ENCODE assay signal across 8 cellular contexts in genomic region chr6:27893836-27894807, GRCh38. TPM values are rescaled to one million over a fixed set of nuclear protein-coding genes. Genes with fewer than 3 reads are reported as not detected.
DNase-seq lines count a peak whose midpoint lies in the region; ATAC-seq, FAIRE-seq and TF ChIP-seq lines count a peak whose summit lies in the region.

No MANE protein-coding gene starts in this region.

- no peak overlapping the region for H3K27ac Mint-ChIP-seq in activated CD8-positive, alpha-beta T cell treated with anti-CD3 and anti-CD28 coated beads for 36 hours

- ATAC-seq in HG02798 (IDR thresholded peaks at IDR 0.05; ENCODE audit: poor library complexity, unreplicated experiment) (peak; percentile 16), HG03439 (IDR thresholded peaks at IDR 0.05; ENCODE audit: unreplicated experiment) (no peak)
- peak; percentile 9 for ATAC-seq in activated CD8-positive, alpha-beta T cell treated with anti-CD3 and anti-CD28 coated beads for 36 hours

- peak in 1 of 2 experiments; percentile 31; a peak in 2 of 3 replicates for TF ChIP-seq POLR2A in H1 (IDR thresholded peaks at IDR 0.05; ENCODE audit: control extremely low read depth in 1 of 2, low read depth in 2 of 2, low read length in 2 of 2)

- TF ChIP-seq CTCF in activated CD8-positive, alpha-beta T cell treated with anti-CD3 and anti-CD28 coated beads for 36 hours (IDR thresholded peaks at IDR 0.05), result no peak
- TF ChIP-seq CTCF in H1 (IDR thresholded peaks at IDR 0.05; ENCODE audit: control extremely low read depth in 1 of 3, insufficient read depth in 1 of 3, low read depth in 1 of 3, low read length in 3 of 3), result no peak

- H3K9me3 ChIP-seq in BLaER1 treated with 17β-estradiol and CSF1 and Interleukin-3, amounts not matched to agents 10 nM and 100 nM (replicated peaks in 1 of 11), result no peaks in the 10 kb centered on the region
- no peaks in the 10 kb centered on the region for H3K9me3 ChIP-seq in H1 (ENCODE audit: insufficient read depth in 2 of 2, low read depth in 1 of 2, low read length in 1 of 2)

- H3K18ac ChIP-seq in H1 (ENCODE audit: extremely low read depth, low read length), result peak overlapping the region; percentile 93

- H3K4me1 ChIP-seq in BLaER1 treated with 17β-estradiol and CSF1 and Interleukin-3, amounts not matched to agents 10 nM and 100 nM, result peaks cover 37 to 50% (median 43%) of the 10 kb centered on the region in 10 experiments
- H3K4me1 ChIP-seq in H1 (replicated peaks in 1 of 4; ENCODE audit: control insufficient read depth in 3 of 4, insufficient read depth in 4 of 4, low read length in 3 of 4), result peaks cover 0 to 3% (median 1%) of the 10 kb centered on the region in 4 experiments; a peak in 3 of 7 replicates

- no peak overlapping the region for H3K4me3 Mint-ChIP-seq in activated CD8-positive, alpha-beta T cell treated with anti-CD3 and anti-CD28 coated beads for 36 hours

- FAIRE-seq in H1 (lab: Jason Lieb, UNC), result no peak

- H3K27ac ChIP-seq in BLaER1 treated with 17β-estradiol and CSF1 and Interleukin-3, amounts not matched to agents 10 nM and 100 nM, result peak overlapping the region; percentile 76 to 99 (median 95); a peak in 21 of 22 replicates
- peak overlapping the region; percentile 88 for H3K27ac ChIP-seq in H1 (ENCODE audit: low read depth, low read length)

- peak overlapping the region; percentile 74 to 98 (median 90) for H3K4me2 ChIP-seq in BLaER1 treated with 17β-estradiol and CSF1 and Interleukin-3, amounts not matched to agents 10 nM and 100 nM
- peak overlapping the region; percentile 86 to 100 for H3K4me2 ChIP-seq in H1 (ENCODE audit: insufficient read depth in 1 of 2, low read depth in 2 of 2, low read length in 2 of 2)

- intact Hi-C loops in activated CD8-positive, alpha-beta T cell treated with anti-CD3 and anti-CD28 coated beads for 36 hours (cut with micrococcal nuclease), result loop anchor here (1.0 to 10.0 kb wide), 3 partner anchors 56 to 739 kb away; a partner anchor contains a TSS

- no peak for TF ChIP-seq RAD21 in H1 (IDR thresholded peaks at IDR 0.05 in 1 of 2, conservative IDR thresholded peaks at IDR 0.05 in 1 of 2; ENCODE audit: low read depth in 2 of 2, low read length in 2 of 2)

- WGBS in H1 (ENCODE audit: extremely low coverage in 1 of 2, insufficient coverage in 1 of 2, insufficient read length in 1 of 2, insufficient replicate concordance in 2 of 2, low coverage in 1 of 2, low lambda C conversion rate in 2 of 2, missing lambda C conversion rate in 1 of 2), 2 experiments, result 1% methylated on average over 46 of the region's 48 CpGs; no CpG with 5 or more reads in 1 of the 2 experiments

- no peak overlapping the region for H2AK5ac ChIP-seq in H1 (ENCODE audit: low read depth, low read length)

- peaks cover 0 to 15% of the 10 kb centered on the region in 2 experiments; a peak in 3 of 4 replicates for H3K79me2 ChIP-seq in H1 (ENCODE audit: control insufficient read depth in 1 of 2, insufficient read depth in 2 of 2, low read length in 2 of 2)

- no peak overlapping the region for H2BK120ac ChIP-seq in H1 (replicated peaks; ENCODE audit: low read depth, low read length)

- H4K91ac ChIP-seq in H1 (replicated peaks; ENCODE audit: insufficient read length, low read length), result peak overlapping the region; percentile 71

- CTCF ChIA-PET in activated CD8-positive, alpha-beta T cell treated with anti-CD3 and anti-CD28 coated beads for 36 hours (lab: Charles Lee), result interaction anchor here (0.9 to 6.3 kb wide), 14 partner anchors 26 to 211 kb away, joined by 3 to 157 read pairs (median 6); a partner anchor contains a TSS
- CTCF ChIA-PET in H1 (lab: Charles Lee; ENCODE audit: partially characterized antibody), result interaction anchor here (0.9 to 3.9 kb wide), 16 partner anchors 22 to 376 kb away, joined by 3 to 30 read pairs (median 6); a partner anchor contains a TSS

- POLR2A ChIA-PET in activated CD8-positive, alpha-beta T cell treated with anti-CD3 and anti-CD28 coated beads for 36 hours (lab: Charles Lee), result interaction anchor here (0.7 to 8.6 kb wide), 26 partner anchors 8 to 1850 kb away, joined by 3 to 785 read pairs (median 6); partner anchors contain the start of gene ZKSCAN4
- POLR2A ChIA-PET in H1 (lab: Charles Lee; ENCODE audit: partially characterized antibody), result interaction anchor here (0.6 to 40.3 kb wide), 58 partner anchors 8 to 1873 kb away, joined by 3 to 3039 read pairs (median 7); partner anchors contain the start of genes ZKSCAN8 and ZSCAN31

- H3K79me1 ChIP-seq in H1 (ENCODE audit: low read depth, low read length), result no peaks in the 10 kb centered on the region; the same call in 1 of the 2 replicates

- no peaks in the 10 kb centered on the region for H3K36me3 ChIP-seq in BLaER1 treated with 17β-estradiol and CSF1 and Interleukin-3, amounts not matched to agents 10 nM and 100 nM
- H3K36me3 ChIP-seq in H1 (ENCODE audit: control insufficient read depth in 2 of 4, insufficient read depth in 4 of 4, low read length in 3 of 4), result no peaks in the 10 kb centered on the region

- peak overlapping the region; percentile 35 for H4K5ac ChIP-seq in H1 (ENCODE audit: insufficient read length, low read depth, low read length)

- peak overlapping the region; percentile 73 for H2BK5ac ChIP-seq in H1 (ENCODE audit: low read depth, low read length)

- no peak overlapping the region for H2AFZ ChIP-seq in H1 (ENCODE audit: low read length)

- H3K4me3 ChIP-seq in BLaER1 treated with 17β-estradiol and CSF1 and Interleukin-3, amounts not matched to agents 10 nM and 100 nM, result peak overlapping the region; percentile 69 to 87 (median 81)
- peak overlapping the region; percentile 94 to 99 (median 97) for H3K4me3 ChIP-seq in H1 (ENCODE audit: extremely low read depth in 1 of 4, insufficient read depth in 2 of 4, low read depth in 3 of 4, low read length in 4 of 4)

- H3K27me3 ChIP-seq in BLaER1 treated with 17β-estradiol and CSF1 and Interleukin-3, amounts not matched to agents 10 nM and 100 nM, result no peaks in the 10 kb centered on the region
- no peaks in the 10 kb centered on the region for H3K27me3 ChIP-seq in H1 (replicated peaks in 1 of 4; ENCODE audit: control insufficient read depth in 3 of 4, extremely low read depth in 1 of 4, insufficient read depth in 3 of 4, low read length in 3 of 4)

- no peak overlapping the region for H2BK15ac ChIP-seq in H1 (ENCODE audit: low read length)

- no peak for TF ChIP-seq EP300 in H1 (IDR thresholded peaks at IDR 0.05; ENCODE audit: borderline replicate concordance in 1 of 2, low read depth in 2 of 2, low read length in 2 of 2)

- peak overlapping the region; percentile 19 for H3K4ac ChIP-seq in H1 (replicated peaks; ENCODE audit: insufficient read length, low read depth, low read length)

- no peak overlapping the region for H2BK20ac ChIP-seq in H1 (ENCODE audit: low read length)

- no peak overlapping the region for H3K23ac ChIP-seq in H1 (ENCODE audit: insufficient read length)

- no peak overlapping the region for H3K14ac ChIP-seq in H1 (ENCODE audit: insufficient read length)

- H3K9ac ChIP-seq in BLaER1 treated with 17β-estradiol and CSF1 and Interleukin-3, amounts not matched to agents 10 nM and 100 nM, result peak overlapping the region; percentile 79 to 99 (median 97)
- H3K9ac ChIP-seq in H1 (replicated peaks in 1 of 4; ENCODE audit: extremely low read depth in 1 of 4, low read depth in 3 of 4, low read length in 3 of 4), result peak overlapping the region; percentile 97 to 99 (median 98)

- H3K23me2 ChIP-seq in H1 (ENCODE audit: low read depth, low read length), result peaks cover 17% of the 10 kb centered on the region

- no peaks in the 10 kb centered on the region for H3K9me3 Mint-ChIP-seq in activated CD8-positive, alpha-beta T cell treated with anti-CD3 and anti-CD28 coated beads for 36 hours

- H4K20me1 ChIP-seq in BLaER1 treated with 17β-estradiol and CSF1 and Interleukin-3, amounts not matched to agents 10 nM and 100 nM, result peaks cover 0 to 14% (median 0%) of the 10 kb centered on the region in 11 experiments; a peak in 4 of 22 replicates
- peaks cover 0 to 2% of the 10 kb centered on the region in 2 experiments for H4K20me1 ChIP-seq in H1 (replicated peaks in 1 of 2; ENCODE audit: control insufficient read depth in 1 of 2, insufficient read depth in 2 of 2, low read length in 2 of 2)

- DNase-seq in NCI-H748 treated with DMSO at 0.1 percent for 48 hours (lab: John Stamatoyannopoulos, UW), result peak; percentile 98
- peak; percentile 91 for DNase-seq in activated CD8-positive, alpha-beta T cell treated with anti-CD3 and anti-CD28 coated beads for 36 hours
- DNase-seq in H1 (ENCODE audit: low read depth in 1 of 2, low spot score in 2 of 2), result no peak
- peak; percentile 94 for DNase-seq in lung microvascular endothelial cell (ENCODE audit: low read depth in 2 of 2)
- peak in 2 of 3 donors; percentile 63 to 72 for DNase-seq in stimulated activated CD4-positive, alpha-beta T cell treated with anti-CD3 and anti-CD28 coated beads, TNF-alpha, amount 100 ng/mL, for 48 hours (ENCODE audit: low read depth in 3 of 3)

- H3K56ac ChIP-seq in H1 (replicated peaks; ENCODE audit: insufficient read length, low read depth, low read length), result peak overlapping the region; percentile 52

- H2BK12ac ChIP-seq in H1 (ENCODE audit: low read depth, low read length), result peak overlapping the region; percentile 43; the same call in 1 of the 2 replicates

- peaks cover 28% of the 10 kb centered on the region for H3K4me1 Mint-ChIP-seq in activated CD8-positive, alpha-beta T cell treated with anti-CD3 and anti-CD28 coated beads for 36 hours (ENCODE audit: low read depth)

- H3K27me3 Mint-ChIP-seq in activated CD8-positive, alpha-beta T cell treated with anti-CD3 and anti-CD28 coated beads for 36 hours, result no peaks in the 10 kb centered on the region

- no peak overlapping the region for H4K8ac ChIP-seq in H1 (ENCODE audit: extremely low read depth, insufficient read depth, low read length)

- H3K36me3 Mint-ChIP-seq in activated CD8-positive, alpha-beta T cell treated with anti-CD3 and anti-CD28 coated beads for 36 hours (ENCODE audit: low read depth), result peaks cover 5% of the 10 kb centered on the region

TF ChIP-seq in H1, 55 proteins besides CTCF, POLR2A, EP300 and RAD21 (continues in another document):
- TF ChIP-seq MAX (IDR thresholded peaks at IDR 0.05) (no peak), CTBP2 (IDR thresholded peaks at IDR 0.05; ENCODE audit: borderline replicate concordance, insufficient read depth, insufficient read length, low read length) (no peak)

RNA-seq across cellular contexts. Expression of gene OR2B2, which starts 18.1 kb away (rescaled TPM):
- not detected for total RNA-seq in activated CD8-positive, alpha-beta T cell treated with anti-CD3 and anti-CD28 coated beads for 36 hours
- not detected in 2 replicates for total RNA-seq in H1 (2021; fragmentation: NEBNext Ultra II Directional; extraction: Animal tissue kit (Norgen Biotek cat#: 25700))
- polyA plus RNA-seq in H1 (2011; rRNA removed), result not detected in 2 replicates
- not detected for polyA plus RNA-seq in H1 (2011; cell fraction: cytosol; rRNA removed)
- polyA plus RNA-seq in H1 (2011; cell fraction: nucleus; rRNA removed), result not detected
- polyA plus RNA-seq in H1 (2012, experiment 1 of 2), result not detected in 4 replicates
- not detected for polyA plus RNA-seq in H1 (2012, experiment 2 of 2)
- not detected for polyA plus RNA-seq in H1 (2013, experiment 1 of 2)
- not detected for polyA plus RNA-seq in H1 (2013, experiment 2 of 2)
- not detected in 2 replicates for polyA minus RNA-seq in H1 (2011; rRNA and poly(A)+ RNA removed)
- polyA minus RNA-seq in H1 (2011; cell fraction: cytosol; rRNA and poly(A)+ RNA removed), result not detected
- not detected for polyA minus RNA-seq in H1 (2011; cell fraction: nucleus; rRNA and poly(A)+ RNA removed)
- not detected in 2 replicates for total RNA-seq in lung microvascular endothelial cell

Comparison
In these comparisons a context has a peak if more than half of its experiments do, and no peak if none do; other contexts are left out.
1. DNase-seq: peak in NCI-H748 treated with DMSO at 0.1 percent for 48 hours (single experiment), activated CD8-positive, alpha-beta T cell treated with anti-CD3 and anti-CD28 coated beads for 36 hours (single experiment), lung microvascular endothelial cell (2 of 2) and stimulated activated CD4-positive, alpha-beta T cell treated with anti-CD3 and anti-CD28 coated beads, TNF-alpha, amount 100 ng/mL, for 48 hours (2 of 3); none in H1 (0 of 2).